In the genomic region with DNA sequence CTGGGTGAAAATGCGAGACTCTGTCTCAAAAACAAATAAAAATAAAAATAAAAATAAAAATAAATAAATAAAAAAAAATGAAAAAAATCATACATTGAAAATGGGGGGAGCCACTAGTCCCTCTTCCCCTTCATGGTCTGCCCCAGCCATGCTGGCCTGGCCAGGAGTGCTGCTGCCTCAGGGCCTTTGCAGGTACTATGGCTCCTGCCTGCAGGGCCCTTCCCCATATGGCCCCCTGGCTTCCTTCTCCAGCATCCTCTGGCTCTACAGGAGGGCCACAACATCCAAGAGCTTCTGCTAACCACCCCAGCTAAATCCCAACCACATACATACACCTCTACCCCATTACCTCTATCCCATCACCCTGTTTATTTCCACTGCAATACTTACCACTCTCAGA, we compare ENCODE assay signal across 16 cellular contexts.
"Had no signal": no experiment of that assay in that cellular context is flagged by ENCODE, and none has a peak within 500 bp of the region (broad histone marks: within the 10 kb centered on the region; RNA-seq: fewer than 3 reads in every experiment).

No MANE protein-coding gene starts in this region.

- DNase-seq: activated CD8-positive, alpha-beta memory T cell treated with anti-CD3 and anti-CD28 coated beads, Interleukin-2, amount 50 U/mL, for 4 hours; activated effector memory CD4-positive, alpha-beta T cell treated with anti-CD3 and anti-CD28 coated beads, Interleukin-2, amount 50 U/mL, for 16 hours; activated T-cell treated with anti-CD3 and anti-CD28 coated beads, Interleukin-2, amount 50 U/mL, for 72 hours; anterior cingulate cortex; brain microvascular endothelial cell; nephron progenitor cell; stomach; T-cell; T1000; upper lobe of left lung had no signal

- H3K27ac Mint-ChIP-seq: activated T-cell treated with anti-CD3 and anti-CD28 coated beads, Interleukin-2, amount 50 U/mL, for 72 hours; mesothelial cell of epicardium; nephron progenitor cell had no signal

- H3K27ac ChIP-seq: brain microvascular endothelial cell, coronary artery, prostate gland, right atrium auricular region, stomach, upper lobe of left lung had no signal

- H3K36me3 ChIP-seq: brain microvascular endothelial cell, prostate gland, right atrium auricular region, stomach, upper lobe of left lung had no signal

- H3K27me3 Mint-ChIP-seq: central memory CD8-positive, alpha-beta T cell; T-cell had no signal

- H3K27me3 ChIP-seq: brain microvascular endothelial cell, right atrium auricular region, stomach, upper lobe of left lung had no signal

- H3K4me3 ChIP-seq: coronary artery, prostate gland, right atrium auricular region, stomach, upper lobe of left lung had no signal

- H3K9me3 ChIP-seq: prostate gland, right atrium auricular region, stomach, upper lobe of left lung had no signal

- H3K36me3 Mint-ChIP-seq: mesothelial cell of epicardium, T-cell had no signal

- H3K4me1 ChIP-seq: prostate gland had no signal

- H3K9me3 Mint-ChIP-seq: activated T-cell treated with anti-CD3 and anti-CD28 coated beads, Interleukin-2, amount 50 U/mL, for 72 hours; central memory CD8-positive, alpha-beta T cell; mesothelial cell of epicardium; nephron progenitor cell; T-cell had no signal

- H3K4me3 Mint-ChIP-seq: activated T-cell treated with anti-CD3 and anti-CD28 coated beads, Interleukin-2, amount 50 U/mL, for 72 hours; central memory CD8-positive, alpha-beta T cell; mesothelial cell of epicardium; nephron progenitor cell; T-cell had no signal

- ATAC-seq: activated T-cell treated with anti-CD3 and anti-CD28 coated beads, Interleukin-2, amount 50 U/mL, for 72 hours; SK-N-SH treated with all-trans-retinoic acid at 6 μM for 48 hours; T-cell had no signal
